1 cellular context compared by ENCODE assay signal in genomic region chr12:22576473-22576872, GRCh38.
TF ChIP-seq lines count a peak whose summit lies in the region.

No MANE protein-coding gene starts in this region.

TF ChIP-seq in K562, 482 proteins besides CTCF, POLR2A, EP300 and RAD21:
- TF ChIP-seq BHLHE40 (IDR thresholded peaks at IDR 0.05; ENCODE audit: low read length), result 0 out of 2 replicates have a peak, but pooled peaks have one; percentile 59
- TF ChIP-seq ZNF512 (tag; IDR thresholded peaks at IDR 0.05), result no peak
- TF ChIP-seq TAF15 (IDR thresholded peaks at IDR 0.05; ENCODE audit: low read depth, low read length), result no peak
TF ChIP-seq in K562: peak in this region for 1.
